Comparison of ENCODE assay signal across 16 cellular contexts in the genomic region with DNA sequence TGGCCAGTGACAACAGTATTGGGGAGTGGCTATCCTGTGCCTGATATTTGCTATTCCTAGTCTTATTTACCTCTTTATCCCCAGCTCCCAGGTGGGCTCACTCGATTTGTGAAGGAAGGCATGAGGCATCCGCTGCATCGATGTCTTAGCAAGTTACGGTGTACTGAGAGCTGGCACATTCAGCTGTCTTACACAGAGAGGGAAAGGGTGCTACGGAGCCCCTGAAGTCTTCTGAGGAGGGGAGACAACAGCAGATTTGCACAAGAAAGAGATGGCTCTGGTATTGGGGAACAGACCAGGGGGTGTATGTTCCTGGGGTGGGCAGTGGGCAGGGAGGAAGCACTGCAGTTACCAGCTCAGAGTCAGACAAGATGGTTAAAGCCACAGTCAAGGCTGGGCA.
DNase-seq lines count a peak whose midpoint lies in the region; ATAC-seq, FAIRE-seq and TF ChIP-seq lines count a peak whose summit lies in the region.
"Had no signal": no experiment of that assay in that cellular context is flagged by ENCODE, and none has a peak within 500 bp of the region (broad histone marks: within the 10 kb centered on the region; RNA-seq: fewer than 3 reads in every experiment).

No MANE protein-coding gene starts in this region.

- H3K4me2 ChIP-seq in neural progenitor cell = no peak overlapping the region

- H3K36me3 ChIP-seq in endodermal cell (ENCODE audit: control insufficient read depth, insufficient read depth, low read length) (no peaks in the 10 kb centered on the region), neural progenitor cell (no peaks in the 10 kb centered on the region), lower lobe of right lung (no peaks in the 10 kb centered on the region)

- no peak overlapping the region for H3K9ac ChIP-seq in endodermal cell (ENCODE audit: extremely low read depth, low read length, poor library complexity, severe bottlenecking)
- H3K9ac ChIP-seq in neural progenitor cell = no peak overlapping the region

- DNase-seq in HTR-8/SVneo (ENCODE audit: insufficient read length, low spot score) = no peak
- peak; percentile 23 for DNase-seq in endodermal cell
- DNase-seq in neural progenitor cell (ENCODE audit: low spot score) = peak; percentile 0
- no peak for DNase-seq in lower lobe of right lung
- no peak for DNase-seq in cortex of kidney (lab: John Stamatoyannopoulos, UW)
- DNase-seq: C1 segment of cervical spinal cord; CD4-positive, alpha-beta T cell; DMS79 had no signal

- intact Hi-C loops in lower lobe of right lung (cut with DNase I) = no loop called here

- H3K27me3 Mint-ChIP-seq in endodermal cell (ENCODE audit: insufficient read depth) = peaks cover 2% of the 10 kb centered on the region
- H3K27me3 Mint-ChIP-seq in neural progenitor cell (ENCODE audit: insufficient read depth, low read depth) = peaks cover 10% of the 10 kb centered on the region

- no peaks in the 10 kb centered on the region for H3K4me1 ChIP-seq in endodermal cell (ENCODE audit: control insufficient read depth, insufficient read depth, low read length)
- no peaks in the 10 kb centered on the region for H3K4me1 ChIP-seq in neural progenitor cell
- H3K4me1 ChIP-seq in lower lobe of right lung = peaks cover 12% of the 10 kb centered on the region

- no peak overlapping the region for H2AFZ ChIP-seq in neural progenitor cell (replicated peaks)

- H3K27ac ChIP-seq in endodermal cell (ENCODE audit: low read depth, low read length) (no peak overlapping the region), neural progenitor cell (no peak overlapping the region), lower lobe of right lung (no peak overlapping the region)
- H3K27ac ChIP-seq: HL-60 had no signal

- H3K9me3 ChIP-seq in endodermal cell (ENCODE audit: control insufficient read depth, low read length) = no peaks in the 10 kb centered on the region
- no peaks in the 10 kb centered on the region for H3K9me3 ChIP-seq in neural progenitor cell (ENCODE audit: low read depth)
- H3K9me3 ChIP-seq in lower lobe of right lung = no peaks in the 10 kb centered on the region

- ATAC-seq in GM21360 (IDR thresholded peaks at IDR 0.05; ENCODE audit: unreplicated experiment) = no peak
- no peak for ATAC-seq in lower lobe of right lung
- ATAC-seq in HG02885 (IDR thresholded peaks at IDR 0.05; ENCODE audit: poor library complexity, unreplicated experiment) = no peak
- ATAC-seq: GM12878, HCT116 had no signal

- no peaks in the 10 kb centered on the region for H4K20me1 ChIP-seq in neural progenitor cell (ENCODE audit: low read depth)

- 90 to 92% methylated on average over 2 to 5 of the region's 5 CpGs for WGBS in endodermal cell (ENCODE audit: insufficient coverage in 1 of 2, insufficient read length in 1 of 2), 2 experiments

- no peak overlapping the region for H3K27ac Mint-ChIP-seq in endodermal cell
- no peak overlapping the region for H3K27ac Mint-ChIP-seq in neural progenitor cell
- H3K27ac Mint-ChIP-seq: B cell; CD4-positive, alpha-beta T cell had no signal

- TF ChIP-seq CTCF in endodermal cell (conservative IDR thresholded peaks at IDR 0.05) (no peak), neural progenitor cell (IDR thresholded peaks at IDR 0.05) (no peak), lower lobe of right lung (IDR thresholded peaks at IDR 0.05) (no peak)

- no peak overlapping the region for H3K4me3 ChIP-seq in endodermal cell (ENCODE audit: low read length)
- H3K4me3 ChIP-seq in neural progenitor cell = no peak overlapping the region
- no peak overlapping the region for H3K4me3 ChIP-seq in lower lobe of right lung
- H3K4me3 ChIP-seq: GM12878 had no signal

- H3K4me3 Mint-ChIP-seq in endodermal cell (no peak overlapping the region), neural progenitor cell (no peak overlapping the region)
- H3K4me3 Mint-ChIP-seq: B cell; CD4-positive, alpha-beta T cell had no signal

- H3K27me3 ChIP-seq in endodermal cell (ENCODE audit: control insufficient read depth, insufficient read depth, low read length, poor library complexity, severe bottlenecking) (no peaks in the 10 kb centered on the region), neural progenitor cell (no peaks in the 10 kb centered on the region), lower lobe of right lung (ENCODE audit: low read depth) (no peaks in the 10 kb centered on the region)

- FAIRE-seq in HTR-8/SVneo (lab: Jason Lieb, UNC) = peak; percentile 28
- FAIRE-seq: A204.1, GM12878, GM18507 had no signal

- H3K36me3 Mint-ChIP-seq in endodermal cell (ENCODE audit: low read depth) = no peaks in the 10 kb centered on the region
- no peaks in the 10 kb centered on the region for H3K36me3 Mint-ChIP-seq in neural progenitor cell

- no peaks in the 10 kb centered on the region for H3F3A ChIP-seq in neural progenitor cell (ENCODE audit: low read depth)

- H3K4me1 Mint-ChIP-seq in endodermal cell = no peaks in the 10 kb centered on the region
- H3K4me1 Mint-ChIP-seq in neural progenitor cell = no peaks in the 10 kb centered on the region
- H3K4me1 Mint-ChIP-seq: B cell had no signal

- H3K9me3 Mint-ChIP-seq in endodermal cell (peaks cover 4% of the 10 kb centered on the region), neural progenitor cell (peaks cover 2% of the 10 kb centered on the region)
- H3K9me3 Mint-ChIP-seq: CD4-positive, alpha-beta T cell had no signal

- no peaks in the 10 kb centered on the region for H3K79me2 ChIP-seq in neural progenitor cell (ENCODE audit: low read depth)

Comparison
In these comparisons a context has a peak if more than half of its experiments do, and no peak if none do; other contexts are left out.
1. DNase-seq: peak in endodermal cell (single experiment) and neural progenitor cell (single experiment); none in HTR-8/SVneo (single experiment), lower lobe of right lung (single experiment) and cortex of kidney (single experiment).